ENCODE assay signal across 1 cellular context in the genomic region with DNA sequence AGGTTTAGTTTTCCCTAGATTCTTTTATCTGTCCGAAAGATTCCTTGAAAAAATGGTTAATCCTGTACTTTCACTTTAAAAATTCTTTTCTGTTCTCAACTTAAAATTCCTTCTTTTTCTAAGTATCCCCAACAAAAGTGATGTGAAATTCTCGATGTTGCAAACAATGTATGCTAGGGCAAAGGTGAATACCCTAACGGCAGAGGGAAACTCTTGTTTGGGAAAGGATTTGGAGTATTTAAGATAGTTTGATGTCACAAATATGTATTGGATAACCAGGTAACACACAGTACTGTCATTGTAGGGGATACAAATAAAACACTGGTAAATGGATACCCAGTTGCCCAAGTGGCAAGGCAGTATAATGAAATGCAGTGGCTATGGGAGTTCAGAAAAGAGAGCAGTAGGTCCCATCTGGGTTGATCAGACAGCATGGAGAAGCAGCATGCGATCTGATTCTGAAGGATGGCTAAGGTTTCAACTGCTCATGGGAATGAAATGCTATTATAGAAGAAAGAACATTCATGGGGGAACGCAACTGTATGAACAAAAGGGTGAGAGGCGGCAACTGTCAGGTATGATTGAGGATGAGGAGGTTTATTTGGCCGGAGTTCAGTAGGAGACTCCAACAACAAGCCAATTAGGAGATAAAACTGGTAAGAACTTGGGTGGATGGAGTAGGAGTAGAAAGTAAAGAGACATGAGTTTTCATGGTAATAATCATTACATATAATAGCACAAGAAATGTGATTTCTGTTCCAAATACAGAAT.
TF ChIP-seq lines count a peak whose summit lies in the region.

No MANE protein-coding gene starts in this region.

TF ChIP-seq in GM12878, 131 proteins besides CTCF, POLR2A, EP300 and RAD21 (continued from another document):
- TF ChIP-seq MLLT1 (IDR thresholded peaks at IDR 0.05): 0 out of 2 replicates have a peak, but pooled peaks have one; percentile 24
- TF ChIP-seq NRF1 (conservative IDR thresholded peaks at IDR 0.05; ENCODE audit: low read depth, low read length): no peak
